10 cellular contexts compared by ENCODE assay signal in the genomic region with DNA sequence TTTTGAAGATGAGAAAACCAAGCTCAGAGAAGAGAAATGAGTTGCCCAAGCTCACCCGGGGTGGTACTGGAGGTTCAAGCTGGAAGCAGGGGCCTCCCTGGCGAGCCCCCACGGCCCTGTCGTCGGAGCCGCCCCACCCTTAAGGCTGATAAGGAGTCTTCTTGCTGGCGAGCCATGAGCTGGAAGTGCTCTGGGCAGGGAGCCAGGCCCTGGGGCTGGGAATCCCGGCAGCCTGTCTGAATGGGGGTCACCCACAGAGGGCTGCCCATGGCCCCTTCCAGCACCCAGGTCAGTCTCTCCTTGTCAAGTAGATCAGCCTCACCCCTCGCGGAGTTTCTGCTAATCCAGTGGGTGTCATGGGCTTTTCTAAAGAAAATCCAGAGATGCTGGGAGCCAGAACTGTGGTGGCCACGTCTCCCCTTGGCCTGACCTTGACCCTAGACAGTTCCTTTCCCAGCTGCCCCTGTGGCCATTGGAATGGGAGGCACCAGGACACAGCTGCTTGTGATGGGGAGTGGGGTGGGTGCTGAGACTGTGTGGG. TPM values are rescaled to one million over a fixed set of nuclear protein-coding genes. Genes with fewer than 3 reads are reported as not detected.
DNase-seq lines count a peak whose midpoint lies in the region; ATAC-seq and TF ChIP-seq lines count a peak whose summit lies in the region.
"Had no signal": no experiment of that assay in that cellular context is flagged by ENCODE, and none has a peak within 500 bp of the region (broad histone marks: within the 10 kb centered on the region; RNA-seq: fewer than 3 reads in every experiment).

No MANE protein-coding gene starts in this region.

- TF ChIP-seq CTCF in heart right ventricle (IDR thresholded peaks at IDR 0.05): peak in 1 of 9 donors; percentile 10
- no peak for TF ChIP-seq CTCF in foreskin keratinocyte (conservative IDR thresholded peaks at IDR 0.05)

- 14 to 16% methylated on average over 11 of the region's 11 CpGs for WGBS in heart right ventricle, 2 donors

- ATAC-seq in heart right ventricle (peak in 7 of 8 donors; percentile 20 to 62 (median 42)), foreskin keratinocyte (no peak), GM18909 (IDR thresholded peaks at IDR 0.05; ENCODE audit: poor library complexity, unreplicated experiment) (no peak), GM18511 (IDR thresholded peaks at IDR 0.05; ENCODE audit: unreplicated experiment) (no peak)
- no peak for ATAC-seq in stimulated activated naive CD8-positive, alpha-beta T cell treated with anti-CD3 and anti-CD28 coated beads, Interleukin-15, amount 100 ng/mL, for 72 hours

- peak overlapping the region; percentile 12 to 89 for H3K4me3 Mint-ChIP-seq in stimulated activated naive CD8-positive, alpha-beta T cell treated with anti-CD3 and anti-CD28 coated beads, Interleukin-15, amount 100 ng/mL, for 72 hours
- H3K4me3 Mint-ChIP-seq: activated naive CD4-positive, alpha-beta T cell treated with anti-CD3 and anti-CD28 coated beads, Interleukin-2, amount 50 U/mL, for 24 hours had no signal

- no peaks in the 10 kb centered on the region for H3K9me3 Mint-ChIP-seq in stimulated activated naive CD8-positive, alpha-beta T cell treated with anti-CD3 and anti-CD28 coated beads, Interleukin-15, amount 100 ng/mL, for 72 hours
- H3K9me3 Mint-ChIP-seq: activated naive CD4-positive, alpha-beta T cell treated with anti-CD3 and anti-CD28 coated beads, Interleukin-2, amount 50 U/mL, for 24 hours had no signal

- DNase-seq in NCI-H2171 treated with DMSO at 0.1 percent for 48 hours (lab: John Stamatoyannopoulos, UW) (peak; percentile 46), NCI-H2171 (lab: John Stamatoyannopoulos, UW) (no peak), SJSA1 (ENCODE audit: low read depth in 1 of 2, low spot score in 2 of 2) (peak; percentile 46 to 70), heart right ventricle (peak; percentile 73 to 82), foreskin keratinocyte (no peak)
- DNase-seq in stimulated activated naive CD8-positive, alpha-beta T cell treated with anti-CD3 and anti-CD28 coated beads, Interleukin-15, amount 100 ng/mL, for 72 hours: no peak

- H3K27me3 ChIP-seq in SJSA1 (replicated peaks) (no peaks in the 10 kb centered on the region), heart right ventricle (no peaks in the 10 kb centered on the region), foreskin keratinocyte (peaks cover 2% of the 10 kb centered on the region)

- no peaks in the 10 kb centered on the region for H3K27me3 Mint-ChIP-seq in stimulated activated naive CD8-positive, alpha-beta T cell treated with anti-CD3 and anti-CD28 coated beads, Interleukin-15, amount 100 ng/mL, for 72 hours
- H3K27me3 Mint-ChIP-seq: activated naive CD4-positive, alpha-beta T cell treated with anti-CD3 and anti-CD28 coated beads, Interleukin-2, amount 50 U/mL, for 24 hours had no signal

- H3K27ac ChIP-seq in SJSA1 (0 out of 2 replicates have a peak overlapping the region, but pooled peaks have one; percentile 58), heart right ventricle (peak overlapping the region in 7 of 10 donors; percentile 14 to 89 (median 48)), foreskin keratinocyte (no peak overlapping the region)
- H3K27ac ChIP-seq: SK-N-MC had no signal

- 0 out of 2 replicates have a peak, but pooled peaks cover 9% of the 10 kb centered on the region for H3K36me3 ChIP-seq in SJSA1
- no peaks in the 10 kb centered on the region for H3K36me3 ChIP-seq in heart right ventricle

- peaks cover 45% of the 10 kb centered on the region for H3K4me1 ChIP-seq in SJSA1 (replicated peaks)
- H3K4me1 ChIP-seq in heart right ventricle: peaks cover 9 to 50% (median 39%) of the 10 kb centered on the region in 9 donors
- no peaks in the 10 kb centered on the region for H3K4me1 ChIP-seq in foreskin keratinocyte

- H3K4me3 ChIP-seq in SJSA1 (no peak overlapping the region), heart right ventricle (peak overlapping the region in 1 of 10 donors; percentile 51)
- H3K4me3 ChIP-seq: SK-N-MC had no signal

- peak overlapping the region; percentile 81 to 98 for H3K27ac Mint-ChIP-seq in stimulated activated naive CD8-positive, alpha-beta T cell treated with anti-CD3 and anti-CD28 coated beads, Interleukin-15, amount 100 ng/mL, for 72 hours
- H3K27ac Mint-ChIP-seq: activated naive CD4-positive, alpha-beta T cell treated with anti-CD3 and anti-CD28 coated beads, Interleukin-2, amount 50 U/mL, for 24 hours had no signal

- no peaks in the 10 kb centered on the region for H3K9me3 ChIP-seq in SJSA1 (replicated peaks)
- H3K9me3 ChIP-seq in heart right ventricle: no peaks in the 10 kb centered on the region

- intact Hi-C loops in heart right ventricle (cut with DNase I): loop anchor here in 3 of 10 donors (5.0 to 10.0 kb wide), 3 partner anchors 55 to 157 kb away; no protein-coding TSS in a partner anchor

- peaks cover 56% of the 10 kb centered on the region for H3K4me1 Mint-ChIP-seq in stimulated activated naive CD8-positive, alpha-beta T cell treated with anti-CD3 and anti-CD28 coated beads, Interleukin-15, amount 100 ng/mL, for 72 hours

RNA-seq across cellular contexts. Expression of a gene that starts 1.2 kb away (rescaled TPM):
- total RNA-seq in SJSA1 (2014; rRNA removed; shearing (Covaris generic)): 5.1 and 9.6 TPM in 2 replicates
- total RNA-seq in heart right ventricle (1 to 10 TPM in 4 of 10 donors, under 1 TPM in 6; 0.27 to 2.6 (median 0.49) TPM), foreskin keratinocyte (not detected in 2 replicates)
- polyA plus RNA-seq in heart right ventricle (under 1 TPM; 0.37 to 0.99 TPM), foreskin keratinocyte (not detected in 2 replicates)

RNA-seq across cellular contexts. Expression of a gene that starts 24.6 kb away (rescaled TPM):
- total RNA-seq in SJSA1 (2014; rRNA removed; shearing (Covaris generic)): 12.0 and 15.3 TPM in 2 replicates
- total RNA-seq in heart right ventricle (1 to 10 TPM; 1.8 to 5.7 (median 3.7) TPM), foreskin keratinocyte (2.3 and 2.4 TPM in 2 replicates)
- polyA plus RNA-seq in heart right ventricle (1 to 10 TPM; 2.6 to 2.8 TPM), foreskin keratinocyte (1.6 and 1.8 TPM in 2 replicates)

RNA-seq across cellular contexts. Expression of a gene that starts 46.8 kb away (rescaled TPM):
- total RNA-seq in SJSA1 (2014; rRNA removed; shearing (Covaris generic)): 0.06 and 0.89 TPM in 2 replicates
- total RNA-seq in heart right ventricle (10 to 100 TPM in 1 of 10 donors, 1 to 10 TPM in 9; 4.3 to 10.2 (median 5.7) TPM), foreskin keratinocyte (0.28 and 0.68 TPM in 2 replicates)
- polyA plus RNA-seq in heart right ventricle (10 to 100 TPM; 10.2 to 11.0 TPM), foreskin keratinocyte (0.20 and 0.76 TPM in 2 replicates)

Comparison
In these comparisons a context has a peak if more than half of its experiments do, and no peak if none do; other contexts are left out.
1. DNase-seq: peak in NCI-H2171 treated with DMSO at 0.1 percent for 48 hours (single experiment), SJSA1 (2 of 2) and heart right ventricle (2 of 2); none in NCI-H2171 (single experiment), stimulated activated naive CD8-positive, alpha-beta T cell treated with anti-CD3 and anti-CD28 coated beads, Interleukin-15, amount 100 ng/mL, for 72 hours (0 of 2) and foreskin keratinocyte (0 of 2).
2. ATAC-seq: peak in heart right ventricle (7 of 8); none in stimulated activated naive CD8-positive, alpha-beta T cell treated with anti-CD3 and anti-CD28 coated beads, Interleukin-15, amount 100 ng/mL, for 72 hours (single experiment), foreskin keratinocyte (single experiment), GM18909 (single experiment) and GM18511 (single experiment).